In the genomic region with DNA sequence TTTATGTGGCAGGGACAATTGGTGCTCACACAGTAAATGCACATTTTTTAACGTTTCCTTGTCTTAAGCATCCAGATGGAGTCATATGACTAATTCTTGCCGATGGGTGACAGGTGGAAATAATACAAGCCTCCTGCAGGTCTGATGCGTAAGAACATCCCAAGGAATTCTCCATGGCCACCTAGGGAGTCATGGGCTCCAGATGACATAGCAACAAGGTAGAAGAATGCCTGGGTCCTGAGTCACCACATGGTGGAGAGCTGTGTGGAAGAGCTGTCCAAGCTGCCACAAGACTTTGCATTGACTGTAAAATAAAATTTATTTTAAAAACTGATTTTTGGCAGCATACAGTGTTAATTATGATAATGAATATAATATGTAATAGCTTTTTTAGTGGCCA, we compare ENCODE assay signal across 24 cellular contexts.
"Had no signal": no experiment of that assay in that cellular context is flagged by ENCODE, and none has a peak within 500 bp of the region (broad histone marks: within the 10 kb centered on the region; RNA-seq: fewer than 3 reads in every experiment).

No MANE protein-coding gene starts in this region.

- H3K36me3 Mint-ChIP-seq: activated naive CD8-positive, alpha-beta T cell treated with anti-CD3 and anti-CD28 coated beads for 36 hours; mesothelial cell of epicardium; stimulated activated memory B cell treated with anti-CD40 and anti-IgM and Interleukin-4, amounts not matched to agents 10 μg/mL and 1 μg/mL and 100 μg/mL, for 72 hours had no signal

- ATAC-seq: activated T-cell treated with anti-CD3 and anti-CD28 coated beads, Interleukin-2, amount 50 U/mL, for 4 hours; heart left ventricle; left lung; naive thymus-derived CD8-positive, alpha-beta T cell; stimulated activated memory B cell treated with anti-CD40 and anti-IgM and Interleukin-4, amounts not matched to agents 10 μg/mL and 1 μg/mL and 100 μg/mL, for 72 hours had no signal

- H3K36me3 ChIP-seq: colonic mucosa, heart left ventricle, left lung, sigmoid colon, stomach, suprapubic skin, tibial nerve, vagina had no signal

- H3K9me3 ChIP-seq: colonic mucosa, suprapubic skin, vagina had no signal

- H3K9me3 Mint-ChIP-seq: activated naive CD8-positive, alpha-beta T cell treated with anti-CD3 and anti-CD28 coated beads for 36 hours had no signal

- H3K27ac ChIP-seq: colonic mucosa, dorsolateral prefrontal cortex, epithelial cell of prostate, heart left ventricle, left lung, sigmoid colon, stomach, suprapubic skin, tibial nerve, vagina had no signal

- FAIRE-seq: astrocyte had no signal

- H3K27me3 ChIP-seq: colonic mucosa, dorsolateral prefrontal cortex, heart left ventricle, left lung, sigmoid colon, stomach, suprapubic skin, tibial nerve, vagina had no signal

- H3K4me1 Mint-ChIP-seq: activated naive CD8-positive, alpha-beta T cell treated with anti-CD3 and anti-CD28 coated beads for 36 hours; mesothelial cell of epicardium; naive thymus-derived CD8-positive, alpha-beta T cell; stimulated activated memory B cell treated with anti-CD40 and anti-IgM and Interleukin-4, amounts not matched to agents 10 μg/mL and 1 μg/mL and 100 μg/mL, for 72 hours had no signal

- H3K4me3 Mint-ChIP-seq: activated naive CD8-positive, alpha-beta T cell treated with anti-CD3 and anti-CD28 coated beads for 36 hours; activated T-cell treated with anti-CD3 and anti-CD28 coated beads, Interleukin-2, amount 50 U/mL, for 4 hours; mesothelial cell of epicardium; naive thymus-derived CD8-positive, alpha-beta T cell; stimulated activated memory B cell treated with anti-CD40 and anti-IgM and Interleukin-4, amounts not matched to agents 10 μg/mL and 1 μg/mL and 100 μg/mL, for 72 hours had no signal

- H3K4me1 ChIP-seq: colonic mucosa, heart left ventricle, left lung, sigmoid colon, stomach, suprapubic skin, tibial nerve, vagina had no signal

- H3K4me2 ChIP-seq: smooth muscle cell had no signal

- H3K27ac Mint-ChIP-seq: activated naive CD8-positive, alpha-beta T cell treated with anti-CD3 and anti-CD28 coated beads for 36 hours; mesothelial cell of epicardium; naive thymus-derived CD8-positive, alpha-beta T cell; stimulated activated memory B cell treated with anti-CD40 and anti-IgM and Interleukin-4, amounts not matched to agents 10 μg/mL and 1 μg/mL and 100 μg/mL, for 72 hours had no signal

- DNase-seq: activated CD4-positive, alpha-beta T cell treated with anti-CD3 and anti-CD28 coated beads for 4 hours; activated CD4-positive, alpha-beta T cell treated with anti-CD3 and anti-CD28 coated beads, Interleukin-2, amount 50 U/mL, for 48 hours; activated CD4-positive, CD25-positive, alpha-beta regulatory T cell; activated CD8-positive, alpha-beta memory T cell treated with anti-CD3 and anti-CD28 coated beads, Interleukin-2, amount 50 U/mL, for 48 hours; activated naive CD4-positive, alpha-beta T cell treated with Interleukin-2 at 50 U/mL for 16 hours; activated naive CD8-positive, alpha-beta T cell treated with anti-CD3 and anti-CD28 coated beads for 36 hours; activated T-cell treated with anti-CD3 and anti-CD28 coated beads, Interleukin-2, amount 50 U/mL, for 4 hours; colonic mucosa; dorsolateral prefrontal cortex; heart left ventricle; left lung; naive thymus-derived CD8-positive, alpha-beta T cell; sigmoid colon; stimulated activated CD4-positive, alpha-beta T cell treated with anti-CD3 and anti-CD28 coated beads, Interleukin-15, amount 100 ng/mL, for 24 hours; stomach had no signal

- H3K4me3 ChIP-seq: colonic mucosa, dorsolateral prefrontal cortex, heart left ventricle, left lung, lung, sigmoid colon, smooth muscle cell, stomach, suprapubic skin, tibial nerve, vagina had no signal
